8 cellular contexts compared by ENCODE assay signal in the genomic region with DNA sequence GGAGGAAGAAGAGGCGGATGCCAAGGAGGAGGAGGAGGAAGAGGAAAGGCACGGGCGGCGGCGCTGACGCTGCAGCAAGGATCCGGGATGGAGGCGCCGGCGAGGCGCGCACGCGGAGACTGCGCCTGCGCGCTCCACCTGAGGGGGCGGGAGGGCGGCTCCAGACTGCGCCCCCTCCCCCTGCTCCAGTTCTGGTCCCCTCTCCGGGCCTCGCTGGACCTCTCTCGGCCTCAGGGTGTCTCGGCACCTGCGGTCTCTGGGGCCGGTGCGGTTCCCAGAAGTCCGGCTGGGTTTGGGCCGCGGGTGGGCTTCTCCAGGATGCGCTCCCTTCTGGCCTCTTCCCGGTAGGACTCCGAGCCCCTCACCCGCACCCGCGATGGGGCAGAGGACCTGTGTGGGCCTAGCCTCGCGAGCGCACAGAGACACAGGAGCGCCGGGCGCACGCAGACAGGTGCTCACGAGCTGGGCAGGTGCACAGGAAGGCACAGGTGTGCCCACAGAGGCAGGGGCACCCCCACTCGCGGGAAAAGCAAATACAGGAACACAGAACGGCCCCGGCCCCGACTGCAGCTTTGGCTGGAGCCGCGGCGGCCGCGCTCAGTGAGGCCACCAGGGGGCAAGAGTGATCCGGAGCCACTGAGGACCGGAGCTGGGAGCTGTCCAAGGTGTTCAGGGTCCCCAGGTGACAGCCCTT. TPM values are rescaled to one million over a fixed set of nuclear protein-coding genes. Genes with fewer than 3 reads are reported as not detected.
DNase-seq lines count a peak whose midpoint lies in the region; ATAC-seq and FAIRE-seq lines count a peak whose summit lies in the region.

A gene with protein sequence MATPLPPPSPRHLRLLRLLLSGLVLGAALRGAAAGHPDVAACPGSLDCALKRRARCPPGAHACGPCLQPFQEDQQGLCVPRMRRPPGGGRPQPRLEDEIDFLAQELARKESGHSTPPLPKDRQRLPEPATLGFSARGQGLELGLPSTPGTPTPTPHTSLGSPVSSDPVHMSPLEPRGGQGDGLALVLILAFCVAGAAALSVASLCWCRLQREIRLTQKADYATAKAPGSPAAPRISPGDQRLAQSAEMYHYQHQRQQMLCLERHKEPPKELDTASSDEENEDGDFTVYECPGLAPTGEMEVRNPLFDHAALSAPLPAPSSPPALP (minus strand): TSS at position 84 of the 694 bp plus-strand sequence. CDS start 188 bp downstream, outside the sequence.

- H3K27ac ChIP-seq in subcutaneous abdominal adipose tissue (ENCODE audit: low read depth, low read length), result no peak within 1 kb of the TSS

- no peak for ATAC-seq in HG03469 (IDR thresholded peaks at IDR 0.05; ENCODE audit: unreplicated experiment)

- peaks cover 30% of the 10 kb centered on the region for H3K4me1 ChIP-seq in neuron (ENCODE audit: insufficient read depth, low read length)
- H3K4me1 ChIP-seq in subcutaneous abdominal adipose tissue (ENCODE audit: control insufficient read depth in 5 of 5, insufficient read depth in 5 of 5, low read length in 5 of 5), result peaks cover 4 to 46% (median 29%) of the 10 kb centered on the region in 5 donors

- H3K4me3 ChIP-seq in neuron (ENCODE audit: low read length) (peak within 1 kb of the TSS; percentile 85), subcutaneous abdominal adipose tissue (ENCODE audit: low read depth in 1 of 5, low read length in 5 of 5) (peak within 1 kb of the TSS; percentile 31 to 72 (median 69))

- peak within 1 kb of the TSS; percentile 75 for H2AFZ ChIP-seq in neuron (ENCODE audit: low read depth, low read length)

- no peak for FAIRE-seq in frontal cortex (lab: Jason Lieb, UNC)

- H3K9me3 ChIP-seq in neuron (ENCODE audit: low read length) (no peaks in the 10 kb centered on the region), subcutaneous abdominal adipose tissue (ENCODE audit: control insufficient read depth in 5 of 5, low read length in 5 of 5) (no peaks in the 10 kb centered on the region)

- DNase-seq in ELF-1 (ENCODE audit: low read depth, low spot score) (peak; percentile 93), Kasumi-1 (lab: John Stamatoyannopoulos, UW) (peak; percentile 60 to 71), SHP77 (lab: John Stamatoyannopoulos, UW) (peak; percentile 54 to 71), frontal cortex (ENCODE audit: low spot score in 2 of 2) (peak; percentile 92 to 93)
- peak; percentile 85 for DNase-seq in activated naive CD4-positive, alpha-beta T cell treated with Interleukin-2 at 50 U/mL for 16 hours

- H3K27me3 ChIP-seq in neuron (ENCODE audit: insufficient read depth, low read length) (peaks cover 36% of the 10 kb centered on the region), subcutaneous abdominal adipose tissue (ENCODE audit: control insufficient read depth in 5 of 5, insufficient read depth in 4 of 5, low read length in 5 of 5) (peaks cover 29 to 67% (median 42%) of the 10 kb centered on the region in 5 donors)

- no peaks in the 10 kb centered on the region for H3K36me3 ChIP-seq in neuron (ENCODE audit: insufficient read depth, low read length)
- H3K36me3 ChIP-seq in subcutaneous abdominal adipose tissue (ENCODE audit: control insufficient read depth in 5 of 5, insufficient read depth in 5 of 5, low read length in 5 of 5), result peaks cover 0 to 5% (median 0%) of the 10 kb centered on the region in 5 donors

- H3K9ac ChIP-seq in subcutaneous abdominal adipose tissue (ENCODE audit: low read length in 5 of 5), result peak within 1 kb of the TSS in 4 of 5 donors; percentile 26 to 78 (median 52)

RNA-seq across cellular contexts. Expression of the gene that starts here (rescaled TPM):
- 16.3 TPM for total RNA-seq in frontal cortex
